8 cellular contexts compared by ENCODE assay signal in the genomic region with DNA sequence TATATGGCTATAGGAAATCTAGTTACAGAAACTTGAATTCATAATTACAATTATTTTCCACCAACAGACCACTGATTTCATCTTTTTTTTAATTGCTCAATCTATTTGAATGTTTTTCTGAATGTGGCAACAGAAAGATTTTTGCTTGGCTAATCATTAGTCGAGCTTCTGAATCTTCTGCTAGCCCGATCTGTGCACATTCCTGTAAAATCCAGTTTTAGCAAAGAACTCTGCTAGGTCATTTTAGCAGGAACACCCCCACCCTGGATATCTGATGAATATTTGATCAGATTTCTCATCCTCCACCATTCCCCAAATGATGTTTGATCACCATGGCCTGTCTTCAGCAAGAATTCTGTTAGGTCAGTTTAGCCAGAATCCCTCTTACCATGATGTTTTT.
"Had no signal": no experiment of that assay in that cellular context is flagged by ENCODE, and none has a peak within 500 bp of the region (broad histone marks: within the 10 kb centered on the region; RNA-seq: fewer than 3 reads in every experiment).

No MANE protein-coding gene starts in this region.

- H3K36me3 ChIP-seq: HAP-1 had no signal

- H3K9me3 ChIP-seq: HAP-1 had no signal

- H3K27ac ChIP-seq: GM23248 had no signal

- H3K4me3 ChIP-seq: GM23248, HAP-1 had no signal

- H3K9ac ChIP-seq: GM23248 had no signal

- H3K4me1 ChIP-seq: HAP-1 had no signal

- H2AFZ ChIP-seq: GM23248 had no signal

- FAIRE-seq: HTR-8/SVneo had no signal

- ATAC-seq: HCT116 had no signal

- DNase-seq: GM23248, GOT3, H7, HFFc6, KBM-7 had no signal
